In genomic region chrX:101206471-101206870, GRCh38 we compare ENCODE assay signal across 8 cellular contexts. TPM values are rescaled to one million over a fixed set of nuclear protein-coding genes. Genes with fewer than 3 reads are reported as not detected.
A peak's percentile ranks its signal among the peaks of the same experiment; 100 is the strongest.
DNase-seq lines count a peak whose midpoint lies in the region; ATAC-seq and TF ChIP-seq lines count a peak whose summit lies in the region.

No MANE protein-coding gene starts in this region.

- H2AFZ ChIP-seq in Karpas-422 (ENCODE audit: low read length): no peak overlapping the region

- peak; percentile 76 to 86 for ATAC-seq in activated T-cell treated with anti-CD3 and anti-CD28 coated beads, Interleukin-2, amount 50 U/mL, for 72 hours (replicated peaks in 1 of 2)
- peak; percentile 64 for ATAC-seq in GM21723 (IDR thresholded peaks at IDR 0.05; ENCODE audit: unreplicated experiment)

- no peak overlapping the region for H3K27ac Mint-ChIP-seq in activated T-cell treated with anti-CD3 and anti-CD28 coated beads, Interleukin-2, amount 50 U/mL, for 72 hours
- H3K27ac Mint-ChIP-seq in glutamatergic neuron (ENCODE audit: unreplicated experiment): no peak overlapping the region

- H3K36me3 ChIP-seq in Karpas-422 (ENCODE audit: insufficient read depth, low read length) (no peaks in the 10 kb centered on the region), liver (ENCODE audit: control insufficient read depth in 4 of 4, insufficient read depth in 3 of 4, low read depth in 1 of 4, low read length in 3 of 4) (no peaks in the 10 kb centered on the region), colonic mucosa (no peaks in the 10 kb centered on the region)

- no peak for DNase-seq in activated T-cell treated with anti-CD3 and anti-CD28 coated beads, Interleukin-2, amount 50 U/mL, for 72 hours
- no peak for DNase-seq in activated T-cell treated with anti-CD3 and anti-CD28 coated beads, Interleukin-2, amount 50 U/mL, for 48 hours
- peak; percentile 77 for DNase-seq in Karpas-422
- no peak for DNase-seq in colonic mucosa
- DNase-seq in glutamatergic neuron: no peak

- H3K36me3 Mint-ChIP-seq in activated T-cell treated with anti-CD3 and anti-CD28 coated beads, Interleukin-2, amount 50 U/mL, for 72 hours (ENCODE audit: insufficient read depth in 2 of 2): no peaks in the 10 kb centered on the region
- H3K36me3 Mint-ChIP-seq in glutamatergic neuron (ENCODE audit: unreplicated experiment): no peaks in the 10 kb centered on the region

- no peak overlapping the region for H3K4me2 ChIP-seq in Karpas-422 (ENCODE audit: low read depth, low read length, poor library complexity, severe bottlenecking)

- no peaks in the 10 kb centered on the region for H3K9me3 Mint-ChIP-seq in activated T-cell treated with anti-CD3 and anti-CD28 coated beads, Interleukin-2, amount 50 U/mL, for 72 hours
- no peaks in the 10 kb centered on the region for H3K9me3 Mint-ChIP-seq in glutamatergic neuron (ENCODE audit: unreplicated experiment)

- no peaks in the 10 kb centered on the region for H3K9me2 ChIP-seq in Karpas-422 (replicated peaks; ENCODE audit: insufficient read depth, low read length)

- peak; percentile 20; the same call in 1 of the 2 replicates for TF ChIP-seq CTCF in WI38 (IDR thresholded peaks at IDR 0.05; ENCODE audit: low read depth, low read length)
- peak; percentile 30 for TF ChIP-seq CTCF in liver (IDR thresholded peaks at IDR 0.05; ENCODE audit: low read depth, low read length, missing input control)
- TF ChIP-seq CTCF in colonic mucosa (IDR thresholded peaks at IDR 0.05): no peak
- no peak for TF ChIP-seq CTCF in glutamatergic neuron (IDR thresholded peaks at IDR 0.05; ENCODE audit: partially characterized antibody, unreplicated experiment)

- peak; percentile 55 to 64 for TF ChIP-seq RAD21 in liver (IDR thresholded peaks at IDR 0.05)

- H3K27me3 ChIP-seq in Karpas-422 (ENCODE audit: low read length) (no peaks in the 10 kb centered on the region), liver (ENCODE audit: control insufficient read depth in 4 of 4, insufficient read depth in 4 of 4, low read length in 3 of 4) (peaks cover 0 to 2% (median 0%) of the 10 kb centered on the region in 4 donors), colonic mucosa (no peaks in the 10 kb centered on the region)

- H3K27ac ChIP-seq in Karpas-422 (ENCODE audit: low read length): no peak overlapping the region
- no peak overlapping the region for H3K27ac ChIP-seq in liver (ENCODE audit: low read depth in 1 of 2, low read length in 2 of 2)
- no peak overlapping the region for H3K27ac ChIP-seq in colonic mucosa

- H3K27me3 Mint-ChIP-seq in activated T-cell treated with anti-CD3 and anti-CD28 coated beads, Interleukin-2, amount 50 U/mL, for 72 hours (ENCODE audit: low read depth): peaks cover 12% of the 10 kb centered on the region
- H3K27me3 Mint-ChIP-seq in glutamatergic neuron (ENCODE audit: unreplicated experiment): no peaks in the 10 kb centered on the region

- no peaks in the 10 kb centered on the region for H4K20me1 ChIP-seq in Karpas-422 (ENCODE audit: insufficient read depth, low read depth, low read length)

- H3K9me3 ChIP-seq in Karpas-422 (ENCODE audit: low read length): no peaks in the 10 kb centered on the region
- no peaks in the 10 kb centered on the region for H3K9me3 ChIP-seq in liver (ENCODE audit: control insufficient read depth in 4 of 4, low read length in 3 of 4)
- H3K9me3 ChIP-seq in colonic mucosa: no peaks in the 10 kb centered on the region

- H3K4me1 Mint-ChIP-seq in activated T-cell treated with anti-CD3 and anti-CD28 coated beads, Interleukin-2, amount 50 U/mL, for 72 hours (ENCODE audit: low read depth): peaks cover 12% of the 10 kb centered on the region
- H3K4me1 Mint-ChIP-seq in glutamatergic neuron (ENCODE audit: low read depth, unreplicated experiment): no peaks in the 10 kb centered on the region

- H3K4me1 ChIP-seq in Karpas-422 (ENCODE audit: low read length): no peaks in the 10 kb centered on the region
- no peaks in the 10 kb centered on the region for H3K4me1 ChIP-seq in liver (ENCODE audit: control insufficient read depth in 4 of 4, insufficient read depth in 4 of 4, low read length in 3 of 4)
- H3K4me1 ChIP-seq in colonic mucosa: no peaks in the 10 kb centered on the region

- WGBS in liver: 43% methylated on average over 3 of the region's 3 CpGs

- H3K79me2 ChIP-seq in Karpas-422 (ENCODE audit: low read length): no peaks in the 10 kb centered on the region

- intact Hi-C loops in colonic mucosa (cut with DNase I): loop anchor here (10.0 kb wide), 1 partner anchor 312 kb away; no protein-coding TSS in a partner anchor

- no peak overlapping the region for H3K9ac ChIP-seq in Karpas-422 (ENCODE audit: low read length)
- no peak overlapping the region for H3K9ac ChIP-seq in liver (ENCODE audit: low read depth in 1 of 2, low read length in 2 of 2)
- no peak overlapping the region for H3K9ac ChIP-seq in colonic mucosa (ENCODE audit: low read depth in 2 of 2, low read length in 2 of 2)

- no peak overlapping the region for H3K4me3 Mint-ChIP-seq in activated T-cell treated with anti-CD3 and anti-CD28 coated beads, Interleukin-2, amount 50 U/mL, for 72 hours
- H3K4me3 Mint-ChIP-seq in glutamatergic neuron (ENCODE audit: unreplicated experiment): no peak overlapping the region

- H3K4me3 ChIP-seq in Karpas-422 (ENCODE audit: low read length): no peak overlapping the region
- no peak overlapping the region for H3K4me3 ChIP-seq in WI38 (ENCODE audit: low read depth, low read length)
- H3K4me3 ChIP-seq in liver (ENCODE audit: low read depth in 1 of 3, low read length in 3 of 3): no peak overlapping the region
- no peak overlapping the region for H3K4me3 ChIP-seq in colonic mucosa

TF ChIP-seq in liver, 16 proteins besides CTCF, POLR2A, EP300 and RAD21:
- TF ChIP-seq FOXA2 (IDR thresholded peaks at IDR 0.05) (no peak), TAF1 (conservative IDR thresholded peaks at IDR 0.05) (no peak), REST (IDR thresholded peaks at IDR 0.05) (no peak), JUND (IDR thresholded peaks at IDR 0.05) (no peak), EGR1 (IDR thresholded peaks at IDR 0.05; ENCODE audit: low read depth in 2 of 2) (no peak), FOXA1 (IDR thresholded peaks at IDR 0.05) (no peak)

RNA-seq across cellular contexts. Expression of gene DRP2, which starts 13.1 kb away (rescaled TPM):
- 1 to 10 TPM in 1 of 2 donors, under 1 TPM in 1; 0.86 to 1.2 TPM for total RNA-seq in activated T-cell treated with anti-CD3 and anti-CD28 coated beads, Interleukin-2, amount 50 U/mL, for 72 hours
- 0.04 TPM in 2 replicates for total RNA-seq in Karpas-422 (2014; rRNA removed; shearing (Covaris generic); ENCODE audit: low replicate concordance)
- total RNA-seq in liver: under 1 TPM; under 0.01 to 0.23 TPM
- not detected for polyA plus RNA-seq in liver
- 1 to 10 TPM in 1 of 2 donors, under 1 TPM in 1; 0.37 to 1.1 TPM for total RNA-seq in colonic mucosa
- 0.51 TPM for total RNA-seq in glutamatergic neuron (ENCODE audit: unreplicated experiment)

Comparison
In these comparisons a context has a peak if more than half of its experiments do, and no peak if none do; other contexts are left out.
1. CTCF ChIP-seq: peak in WI38 (single experiment) and liver (single experiment); none in colonic mucosa (single experiment) and glutamatergic neuron (single experiment).